ENCODE assay signal across 21 cellular contexts in the genomic region with DNA sequence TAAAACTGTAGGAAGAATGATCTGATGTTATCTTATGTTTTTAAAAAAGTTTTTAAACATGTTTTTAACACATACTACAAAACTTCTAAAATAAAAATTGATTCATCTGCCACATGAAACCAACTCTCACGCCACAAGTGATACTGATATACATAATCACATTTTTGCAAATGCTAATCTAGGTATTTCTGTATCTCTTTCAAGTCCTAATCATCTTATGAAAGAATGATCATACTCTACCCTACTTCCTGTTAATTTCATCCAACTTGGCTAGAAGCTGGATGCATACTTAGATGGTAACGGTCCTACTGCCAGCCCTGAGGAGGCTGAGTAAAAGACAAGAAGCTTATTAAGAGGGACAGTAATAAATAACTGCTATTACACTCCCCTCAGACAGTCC.
"Had no signal": no experiment of that assay in that cellular context is flagged by ENCODE, and none has a peak within 500 bp of the region (broad histone marks: within the 10 kb centered on the region; RNA-seq: fewer than 3 reads in every experiment).

No MANE protein-coding gene starts in this region.

- H3K27me3 Mint-ChIP-seq: activated B cell treated with CpG ODN at 0.5 μM for 24 hours; activated naive CD8-positive, alpha-beta T cell treated with anti-CD3 and anti-CD28 coated beads, Interleukin-2, amount 10 ng/mL, durations not matched to agents 7 days and 5 days; memory B cell; naive B cell had no signal

- DNase-seq: activated B cell treated with CpG ODN at 0.5 μM for 24 hours; activated CD4-positive, alpha-beta T cell treated with anti-CD3 and anti-CD28 coated beads, Interleukin-2, amount 50 U/mL, for 1 hour; activated effector memory CD4-positive, alpha-beta T cell treated with Interleukin-2 at 50 U/mL for 16 hours; activated naive CD8-positive, alpha-beta T cell treated with anti-CD3 and anti-CD28 coated beads, Interleukin-2, amount 10 ng/mL, durations not matched to agents 7 days and 5 days; anterior cingulate cortex; cortex of kidney; erythroblast; heart left ventricle; kidney glomerular epithelial cell; mucosa of descending colon; naive B cell; ovary; psoas muscle; right cardiac atrium; stimulated activated CD4-positive, alpha-beta T cell treated with anti-CD3 and anti-CD28 coated beads, Interleukin-2, amount 100 ng/mL, for 24 hours; stomach; SW 1271; testis had no signal

- H3K4me3 Mint-ChIP-seq: activated B cell treated with CpG ODN at 0.5 μM for 24 hours; activated naive CD8-positive, alpha-beta T cell treated with anti-CD3 and anti-CD28 coated beads, Interleukin-2, amount 10 ng/mL, durations not matched to agents 7 days and 5 days; memory B cell; naive B cell had no signal

- H3K9me3 Mint-ChIP-seq: activated B cell treated with CpG ODN at 0.5 μM for 24 hours; activated naive CD8-positive, alpha-beta T cell treated with anti-CD3 and anti-CD28 coated beads, Interleukin-2, amount 10 ng/mL, durations not matched to agents 7 days and 5 days; memory B cell; naive B cell had no signal

- H3K27ac Mint-ChIP-seq: activated B cell treated with CpG ODN at 0.5 μM for 24 hours; activated naive CD8-positive, alpha-beta T cell treated with anti-CD3 and anti-CD28 coated beads, Interleukin-2, amount 10 ng/mL, durations not matched to agents 7 days and 5 days; memory B cell had no signal

- FAIRE-seq: endometrium, frontal cortex had no signal

- ATAC-seq: heart left ventricle, mucosa of descending colon, psoas muscle, right cardiac atrium had no signal
